Comparison of ENCODE assay signal across 9 cellular contexts in the genomic region with DNA sequence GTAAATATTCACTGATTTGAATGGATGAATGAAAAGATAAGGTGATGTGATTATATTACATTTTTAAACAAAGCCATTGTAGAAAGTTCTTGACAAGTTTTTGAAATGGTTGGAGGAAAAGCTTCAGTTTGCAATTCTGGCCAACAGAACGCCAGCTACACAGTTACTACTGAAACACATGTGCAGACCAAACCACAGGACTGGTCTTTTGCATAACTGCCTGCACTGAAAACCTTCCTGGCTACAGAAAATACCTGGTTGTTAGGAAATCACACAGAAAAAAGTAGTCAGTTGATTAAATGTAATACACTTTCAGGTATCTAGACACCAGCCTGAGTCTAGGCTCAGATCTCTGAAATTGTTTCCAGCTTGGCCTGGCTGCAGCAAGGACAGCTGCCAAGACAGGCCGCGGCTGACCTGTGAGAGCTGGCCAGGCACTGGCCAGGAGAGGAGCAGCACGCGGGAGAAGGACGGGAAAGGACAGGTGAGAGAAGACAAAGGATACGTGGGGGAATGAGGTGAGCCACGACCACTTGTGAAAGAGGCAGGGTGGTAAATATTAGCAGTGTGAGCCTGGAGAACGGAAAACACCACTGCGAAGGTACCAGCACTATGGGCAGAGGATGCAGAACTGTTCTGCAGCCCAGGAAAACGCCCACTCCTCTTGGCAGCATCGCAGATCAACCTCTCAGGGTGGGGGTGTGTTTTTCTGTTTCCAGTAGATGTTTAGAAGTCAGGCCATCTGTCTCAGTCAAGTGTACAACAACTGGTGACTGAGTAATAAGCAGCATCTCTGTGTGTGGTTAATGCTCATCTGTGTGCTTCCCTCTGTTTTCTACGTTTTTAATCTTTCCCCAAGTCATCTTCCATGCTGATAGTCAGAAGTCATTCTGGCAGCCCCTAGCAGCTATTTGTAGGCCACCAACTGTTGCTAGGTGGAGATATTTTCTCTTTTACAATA.
A peak's percentile ranks its signal among the peaks of the same experiment; 100 is the strongest.
DNase-seq lines count a peak whose midpoint lies in the region; ATAC-seq and TF ChIP-seq lines count a peak whose summit lies in the region.
"Had no signal": no experiment of that assay in that cellular context is flagged by ENCODE, and none has a peak within 500 bp of the region (broad histone marks: within the 10 kb centered on the region; RNA-seq: fewer than 3 reads in every experiment).

No MANE protein-coding gene starts in this region.

- no peak overlapping the region for H3K4me3 ChIP-seq in gastrocnemius medialis

- peaks cover 11 to 17% of the 10 kb centered on the region in 2 donors for H3K4me1 ChIP-seq in gastrocnemius medialis

- no peak overlapping the region for H3K27ac Mint-ChIP-seq in stimulated activated naive CD8-positive, alpha-beta T cell treated with anti-CD3 and anti-CD28 coated beads, Interleukin-15, amount 100 ng/mL, for 72 hours

- H3K27me3 Mint-ChIP-seq in stimulated activated naive CD8-positive, alpha-beta T cell treated with anti-CD3 and anti-CD28 coated beads, Interleukin-15, amount 100 ng/mL, for 72 hours: peaks cover 59% of the 10 kb centered on the region

- DNase-seq in NCI-H2171 treated with DMSO at 0.1 percent for 48 hours (lab: John Stamatoyannopoulos, UW) (peak; percentile 78), NCI-H2171 (lab: John Stamatoyannopoulos, UW) (no peak), cerebellar cortex (ENCODE audit: low spot score) (peak; percentile 51), gastrocnemius medialis (peak in 1 of 2 donors; percentile 52), HPDE6-E6E7 (ENCODE audit: extremely low spot score) (no peak), NCI-H1092 treated with DMSO at 0.1 percent for 48 hours (lab: John Stamatoyannopoulos, UW) (no peak)
- no peak for DNase-seq in stimulated activated naive CD8-positive, alpha-beta T cell treated with anti-CD3 and anti-CD28 coated beads, Interleukin-15, amount 100 ng/mL, for 72 hours
- DNase-seq: SIG-M5 had no signal

- ATAC-seq in HG03135 (IDR thresholded peaks at IDR 0.05; ENCODE audit: unreplicated experiment) (peak; percentile 69), gastrocnemius medialis (peak; percentile 64 to 76)
- ATAC-seq in stimulated activated naive CD8-positive, alpha-beta T cell treated with anti-CD3 and anti-CD28 coated beads, Interleukin-15, amount 100 ng/mL, for 72 hours: no peak

- H3K9me3 ChIP-seq in gastrocnemius medialis: no peaks in the 10 kb centered on the region

- intact Hi-C loops in gastrocnemius medialis (cut with DNase I; ENCODE audit: low total_unique reads): no loop called here

- H3K27ac ChIP-seq in gastrocnemius medialis: no peak overlapping the region

- no peaks in the 10 kb centered on the region for H3K36me3 ChIP-seq in gastrocnemius medialis

- no peak for TF ChIP-seq POLR2A in gastrocnemius medialis (IDR thresholded peaks at IDR 0.05)

- TF ChIP-seq CTCF in gastrocnemius medialis (IDR thresholded peaks at IDR 0.05 in 4 of 5, conservative IDR thresholded peaks at IDR 0.05 in 1 of 5): no peak

- H3K27me3 ChIP-seq in gastrocnemius medialis: no peaks in the 10 kb centered on the region

- in situ Hi-C loops in gastrocnemius medialis (cut with MboI; ENCODE audit: low sequenced_read_pairs in 4 of 4): loop anchor here in 1 of 4 donors (25.0 kb wide), 1 partner anchor 464 kb away; no protein-coding TSS in a partner anchor

- no peaks in the 10 kb centered on the region for H3K9me3 Mint-ChIP-seq in stimulated activated naive CD8-positive, alpha-beta T cell treated with anti-CD3 and anti-CD28 coated beads, Interleukin-15, amount 100 ng/mL, for 72 hours

- H3K4me3 Mint-ChIP-seq in stimulated activated naive CD8-positive, alpha-beta T cell treated with anti-CD3 and anti-CD28 coated beads, Interleukin-15, amount 100 ng/mL, for 72 hours: no peak overlapping the region

- H3K4me1 Mint-ChIP-seq in stimulated activated naive CD8-positive, alpha-beta T cell treated with anti-CD3 and anti-CD28 coated beads, Interleukin-15, amount 100 ng/mL, for 72 hours: no peaks in the 10 kb centered on the region

Comparison
In these comparisons a context has a peak if more than half of its experiments do, and no peak if none do; other contexts are left out.
1. DNase-seq: peak in NCI-H2171 treated with DMSO at 0.1 percent for 48 hours (single experiment) and cerebellar cortex (single experiment); none in NCI-H2171 (single experiment), HPDE6-E6E7 (single experiment), NCI-H1092 treated with DMSO at 0.1 percent for 48 hours (single experiment) and stimulated activated naive CD8-positive, alpha-beta T cell treated with anti-CD3 and anti-CD28 coated beads, Interleukin-15, amount 100 ng/mL, for 72 hours (0 of 2).